13 cellular contexts compared by ENCODE assay signal in the genomic region with DNA sequence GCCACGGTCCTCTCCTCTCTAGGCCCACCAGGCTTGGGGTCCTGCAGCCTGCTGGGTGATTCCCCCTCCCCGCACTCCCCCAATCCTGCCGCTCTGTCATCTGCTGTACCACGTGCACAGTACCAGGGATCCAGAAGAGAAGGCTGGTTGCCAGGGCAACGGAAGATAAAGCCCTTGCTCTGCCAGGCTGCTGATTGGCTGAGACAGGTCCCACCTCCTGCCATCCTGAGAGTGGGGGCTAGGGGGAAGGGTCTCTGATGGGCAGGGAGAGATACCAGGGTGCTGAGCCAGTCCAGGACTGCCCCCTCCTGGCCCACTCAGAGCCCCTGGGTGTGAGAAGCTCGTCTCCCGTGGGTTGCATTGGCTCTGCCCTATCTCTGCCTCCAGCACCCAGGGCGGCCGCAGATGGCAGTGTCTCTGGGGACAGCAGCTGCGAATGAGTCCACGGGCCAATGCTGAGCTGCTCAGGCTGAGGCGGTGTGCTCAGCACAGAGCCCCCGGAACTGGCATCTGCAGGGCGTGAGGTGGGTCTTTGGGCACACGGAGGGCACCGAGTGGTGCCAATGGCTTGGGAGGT.
DNase-seq lines count a peak whose midpoint lies in the region; ATAC-seq and TF ChIP-seq lines count a peak whose summit lies in the region.
"Had no signal": no experiment of that assay in that cellular context is flagged by ENCODE, and none has a peak within 500 bp of the region (broad histone marks: within the 10 kb centered on the region; RNA-seq: fewer than 3 reads in every experiment).

A gene (plus strand): TSS at position 253 of the 577 bp plus-strand sequence.

- H3K36me3 ChIP-seq in cardiac muscle cell (no peaks in the 10 kb centered on the region), left ventricle myocardium inferior (no peaks in the 10 kb centered on the region), iPS-20b (ENCODE audit: insufficient read depth, low read depth, low read length) (no peaks in the 10 kb centered on the region), testis (ENCODE audit: low read depth, missing control alignments) (no peaks in the 10 kb centered on the region)
- H3K36me3 ChIP-seq: thoracic aorta had no signal

- WGBS in testis, 2 donors = 67 to 83% methylated on average over 8 to 14 of the region's 16 CpGs

- H3K4me3 ChIP-seq in cardiac muscle cell (no peak within 1 kb of the TSS), left ventricle myocardium inferior (no peak within 1 kb of the TSS), iPS-20b (ENCODE audit: low read length) (peak within 1 kb of the TSS; percentile 26), testis (no peak within 1 kb of the TSS)
- H3K4me3 ChIP-seq: SK-N-MC, thoracic aorta had no signal

- TF ChIP-seq POLR2A in testis (IDR thresholded peaks at IDR 0.05) = no peak

- TF ChIP-seq CTCF in cardiac muscle cell (IDR thresholded peaks at IDR 0.05; ENCODE audit: low read depth, low read length) (no peak), left ventricle myocardium inferior (IDR thresholded peaks at IDR 0.05; ENCODE audit: borderline replicate concordance) (no peak), testis (IDR thresholded peaks at IDR 0.05) (no peak)

- H3K4me1 ChIP-seq in cardiac muscle cell (ENCODE audit: low read depth) = no peaks in the 10 kb centered on the region
- H3K4me1 ChIP-seq in left ventricle myocardium inferior = peaks cover 5% of the 10 kb centered on the region
- peaks cover 12% of the 10 kb centered on the region; the same call in 1 of the 2 replicates for H3K4me1 ChIP-seq in iPS-20b (ENCODE audit: insufficient read depth, low read length)
- no peaks in the 10 kb centered on the region for H3K4me1 ChIP-seq in testis

- no peak for ATAC-seq in GM21576 (IDR thresholded peaks at IDR 0.05; ENCODE audit: unreplicated experiment)

- no peaks in the 10 kb centered on the region for H3K27me3 ChIP-seq in cardiac muscle cell
- peaks cover 34% of the 10 kb centered on the region for H3K27me3 ChIP-seq in left ventricle myocardium inferior (ENCODE audit: low read depth)
- no peaks in the 10 kb centered on the region for H3K27me3 ChIP-seq in iPS-20b (ENCODE audit: insufficient read depth, low read length)
- H3K27me3 ChIP-seq in testis = no peaks in the 10 kb centered on the region

- peak; percentile 24 to 64 for DNase-seq in cardiac muscle cell (ENCODE audit: low read depth in 1 of 2, low spot score in 1 of 2)
- no peak for DNase-seq in left ventricle myocardium inferior
- peak; percentile 97 for DNase-seq in SK-N-DZ (ENCODE audit: low spot score)
- peak; percentile 43 for DNase-seq in testis
- no peak for DNase-seq in NCI-H187 treated with DMSO at 0.1 percent for 48 hours (lab: John Stamatoyannopoulos, UW)
- DNase-seq in COLO829 (ENCODE audit: low spot score) = no peak
- DNase-seq: activated CD4-positive, alpha-beta T cell treated with anti-CD3 and anti-CD28 coated beads, Interleukin-2, amount 50 U/mL, for 4 hours; activated naive CD4-positive, alpha-beta T cell treated with anti-CD3 and anti-CD28 coated beads, Interleukin-2, amount 50 U/mL, for 16 hours; NCI-H446 treated with DMSO at 0.1 percent for 48 hours had no signal

- H3K27ac ChIP-seq in cardiac muscle cell (no peak within 1 kb of the TSS), left ventricle myocardium inferior (replicated peaks) (no peak within 1 kb of the TSS), iPS-20b (ENCODE audit: low read length) (no peak within 1 kb of the TSS), testis (no peak within 1 kb of the TSS)
- H3K27ac ChIP-seq: SK-N-MC, thoracic aorta had no signal

- no peaks in the 10 kb centered on the region for H3K9me3 ChIP-seq in cardiac muscle cell (ENCODE audit: low read depth)
- H3K9me3 ChIP-seq in left ventricle myocardium inferior (replicated peaks) = no peaks in the 10 kb centered on the region
- no peaks in the 10 kb centered on the region for H3K9me3 ChIP-seq in iPS-20b (ENCODE audit: insufficient read depth, low read depth, low read length)
- H3K9me3 ChIP-seq in testis = no peaks in the 10 kb centered on the region
- H3K9me3 ChIP-seq: thoracic aorta had no signal

- intact Hi-C loops in left ventricle myocardium inferior (cut with micrococcal nuclease) = no loop called here
- intact Hi-C loops in testis (cut with DNase I; ENCODE audit: low total_unique reads) = no loop called here

- H3K9ac ChIP-seq in iPS-20b (ENCODE audit: low read depth, low read length) = no peak within 1 kb of the TSS; the same call in 1 of the 2 replicates

Comparison
In these comparisons a context has a peak if more than half of its experiments do, and no peak if none do; other contexts are left out.
1. DNase-seq: peak in cardiac muscle cell (2 of 2), SK-N-DZ (single experiment) and testis (single experiment); none in left ventricle myocardium inferior (single experiment), NCI-H187 treated with DMSO at 0.1 percent for 48 hours (single experiment) and COLO829 (single experiment).